In genomic region chr5:88436290-88436689, GRCh38 we compare ENCODE assay signal across 3 cellular contexts.
TF ChIP-seq lines count a peak whose summit lies in the region.

No MANE protein-coding gene starts in this region.

TF ChIP-seq in HepG2, 621 proteins besides CTCF, POLR2A, EP300 and RAD21:
- TF ChIP-seq DPF2 (CRISPR knock-in tag; IDR thresholded peaks at IDR 0.05; ENCODE audit: borderline replicate concordance, low read depth) (no peak), CEBPB (IDR thresholded peaks at IDR 0.05; ENCODE audit: borderline replicate concordance, low read depth, low read length) (peak; percentile 43), ISX (CRISPR knock-in tag; conservative IDR thresholded peaks at IDR 0.05) (no peak)

TF ChIP-seq in IMR-90, 13 proteins besides CTCF, POLR2A, EP300 and RAD21:
- TF ChIP-seq USF2 (IDR thresholded peaks at IDR 0.05; ENCODE audit: low read depth, low read length) (no peak), CEBPB (IDR thresholded peaks at IDR 0.05; ENCODE audit: low read depth, low read length) (peak; percentile 72)

TF ChIP-seq in K562, 482 proteins besides CTCF, POLR2A, EP300 and RAD21:
- TF ChIP-seq ZNF518B (CRISPR knock-in tag; IDR thresholded peaks at IDR 0.05) (no peak), CEBPB (tag; IDR thresholded peaks at IDR 0.05) (0 out of 2 replicates have a peak, but pooled peaks have one; percentile 7), CEBPG (CRISPR knock-in tag; IDR thresholded peaks at IDR 0.05) (no peak), CEBPG (tag; conservative IDR thresholded peaks at IDR 0.05 in 1 of 2, IDR thresholded peaks at IDR 0.05 in 1 of 2) (peak in 1 of 2 experiments; percentile 45; a peak in 1 of 4 replicates)
TF ChIP-seq in K562: peak in this region for 2.
